8 cellular contexts compared by ENCODE assay signal in the genomic region with DNA sequence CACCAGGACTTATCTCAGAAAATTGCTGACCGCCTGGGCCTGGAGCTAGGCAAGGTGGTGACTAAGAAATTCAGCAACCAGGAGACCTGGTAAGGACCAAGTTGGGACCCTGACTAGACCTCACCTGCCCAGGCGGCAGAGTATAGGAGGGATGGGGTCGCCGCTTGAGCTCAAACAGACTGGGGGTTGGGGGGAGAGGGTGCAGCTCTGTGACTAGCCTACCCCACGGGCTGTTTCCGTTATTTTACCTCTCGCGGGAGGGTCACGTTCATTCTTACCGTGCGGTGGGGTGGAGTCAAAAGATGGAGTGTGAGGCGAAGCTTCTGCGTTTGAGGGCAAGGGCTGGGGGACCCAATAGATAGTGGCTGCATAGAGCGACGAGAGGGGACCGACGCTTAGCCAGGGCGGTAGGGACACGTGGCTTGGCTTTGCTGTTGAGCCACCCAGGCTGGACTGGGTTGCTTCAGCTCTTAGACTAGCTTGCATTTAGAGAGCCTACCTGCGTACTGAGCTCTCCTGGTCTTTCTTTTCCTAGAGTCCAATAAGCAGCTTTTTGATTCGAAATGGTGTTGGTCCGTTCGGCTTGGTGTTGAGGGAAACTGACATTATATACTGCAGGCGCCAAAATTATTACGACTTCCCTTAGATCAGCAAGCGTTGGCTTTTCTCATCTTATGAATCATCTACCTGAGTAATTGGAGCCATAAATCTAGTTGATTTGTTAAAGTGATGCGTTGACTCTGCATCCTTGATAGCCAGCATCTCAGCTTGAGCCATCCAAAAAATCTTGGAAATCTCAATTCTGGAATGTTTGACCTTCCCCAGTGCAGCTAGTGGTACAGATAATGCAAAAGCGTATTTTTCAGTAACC. TPM values are rescaled to one million over a fixed set of nuclear protein-coding genes. Genes with fewer than 3 reads are reported as not detected.
DNase-seq lines count a peak whose midpoint lies in the region; ATAC-seq and TF ChIP-seq lines count a peak whose summit lies in the region.

No MANE protein-coding gene starts in this region.

- TF ChIP-seq CTCF in dorsolateral prefrontal cortex (IDR thresholded peaks at IDR 0.05 in 54 of 56, conservative IDR thresholded peaks at IDR 0.05 in 2 of 56; ENCODE audit: low read depth in 1 of 56, partially characterized antibody in 56 of 56), result no peak

- H3K27me3 ChIP-seq in dorsolateral prefrontal cortex, result peaks cover 0 to 47% (median 10%) of the 10 kb centered on the region in 45 donors

- DNase-seq in NCI-H1417 (lab: John Stamatoyannopoulos, UW) (peak; percentile 55 to 79 (median 65)), NCI-H1417 treated with DMSO at 0.1 percent for 48 hours (lab: John Stamatoyannopoulos, UW) (no peak), NCI-H146 (lab: John Stamatoyannopoulos, UW) (peak; percentile 64), dorsolateral prefrontal cortex (peak in 7 of 10 donors; percentile 19 to 50 (median 38)), medulla oblongata (ENCODE audit: extremely low spot score) (peak; percentile 47)
- peak; percentile 47 for DNase-seq in activated CD4-positive, CD25-positive, alpha-beta regulatory T cell treated with anti-CD3 and anti-CD28 coated beads, Interleukin-2, amount 50 U/mL, for 72 hours
- peak; percentile 13 for DNase-seq in stimulated activated CD8-positive, alpha-beta memory T cell treated with anti-CD3 and anti-CD28 coated beads, Interleukin-12 subunit alpha, Interleukin-12 subunit beta, amount 100 ng/mL, for 1 hour (ENCODE audit: low read depth)

- peak; percentile 26 for ATAC-seq in HG02623 (IDR thresholded peaks at IDR 0.05; ENCODE audit: unreplicated experiment)

- intact Hi-C loops in dorsolateral prefrontal cortex (cut with DNase I), result no loop called here

- H3K27ac ChIP-seq in dorsolateral prefrontal cortex, result peak overlapping the region in 41 of 59 donors; percentile 2 to 74 (median 47)

- H3K4me3 ChIP-seq in dorsolateral prefrontal cortex, result peak overlapping the region; percentile 38 to 77 (median 65)

RNA-seq across cellular contexts. Expression of gene PRPS1, which starts 0.6 kb away (rescaled TPM):
- 10 to 100 TPM; 23.4 to 69.9 (median 44.7) TPM for total RNA-seq in dorsolateral prefrontal cortex
